ENCODE assay signal across 13 cellular contexts in the genomic region with DNA sequence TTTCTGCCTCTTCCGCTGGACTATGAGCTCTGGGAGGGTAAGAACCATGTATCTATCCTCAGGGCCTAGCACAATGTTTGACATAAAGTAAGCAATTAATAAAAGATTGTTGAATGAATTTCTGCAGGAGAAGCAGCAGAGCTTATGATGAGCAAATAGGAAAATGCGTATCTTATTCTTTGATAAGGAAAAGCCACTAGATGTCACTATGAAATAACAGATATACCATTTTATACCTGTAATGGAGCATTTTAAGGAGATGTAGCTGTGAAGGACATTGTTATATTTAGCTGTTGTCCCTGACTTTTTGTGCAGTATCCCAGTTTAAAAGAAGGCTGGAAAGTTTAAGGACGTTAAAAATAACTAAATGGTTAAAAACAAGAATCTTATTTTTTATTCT.
DNase-seq lines count a peak whose midpoint lies in the region; ATAC-seq, FAIRE-seq and TF ChIP-seq lines count a peak whose summit lies in the region.
"Had no signal": no experiment of that assay in that cellular context is flagged by ENCODE, and none has a peak within 500 bp of the region (broad histone marks: within the 10 kb centered on the region; RNA-seq: fewer than 3 reads in every experiment).

No MANE protein-coding gene starts in this region.

- dilution Hi-C loops in endothelial cell of umbilical vein (cut with MboI; ENCODE audit: extremely low pct_ligation_motif_present, low sequenced_read_pairs) = no loop called here

- no peak overlapping the region for H2AFZ ChIP-seq in endothelial cell of umbilical vein (ENCODE audit: low read depth, low read length)

- TF ChIP-seq POLR2A in endothelial cell of umbilical vein (IDR thresholded peaks at IDR 0.05; ENCODE audit: low read depth, low read length) = no peak

- no peak for DNase-seq in GM18507 (ENCODE audit: extremely low spot score, insufficient read length, low read depth)
- peak; percentile 22 for DNase-seq in NCI-H748 (lab: John Stamatoyannopoulos, UW; ENCODE audit: unreplicated experiment)
- DNase-seq in endothelial cell of umbilical vein (ENCODE audit: low read depth, low spot score) = peak; percentile 6
- DNase-seq in hepatic stellate cell (ENCODE audit: low spot score) = no peak
- DNase-seq in ecto neural progenitor cell (ENCODE audit: low spot score) = no peak
- DNase-seq: activated T-cell treated with anti-CD3 and anti-CD28 coated beads for 4 hours, NCI-H1417 treated with DMSO at 0.1 percent for 48 hours, sigmoid colon, WERI-Rb-1 had no signal

- intact Hi-C loops in endothelial cell of umbilical vein (cut with micrococcal nuclease) = loop anchor here (2.0 kb wide), 1 partner anchor 1035 kb away; no protein-coding TSS in a partner anchor

- POLR2A ChIA-PET in endothelial cell of umbilical vein (lab: Charles Lee) = no interaction called here

- H3K9ac ChIP-seq in endothelial cell of umbilical vein (replicated peaks; ENCODE audit: extremely low read depth, insufficient read depth, low read length) = no peak overlapping the region

- CTCF ChIA-PET in endothelial cell of umbilical vein (lab: Charles Lee) = interaction anchor here (1.0 to 1.3 kb wide), 12 partner anchors 13 to 1508 kb away, joined by 3 to 13 read pairs (median 5); no protein-coding TSS in a partner anchor

- ATAC-seq in GM21528 (IDR thresholded peaks at IDR 0.05; ENCODE audit: low FRiP score, unreplicated experiment) (no peak), GM18498 (IDR thresholded peaks at IDR 0.05; ENCODE audit: unreplicated experiment) (no peak)

- H3K4me2 ChIP-seq in endothelial cell of umbilical vein (ENCODE audit: insufficient read depth, low read length) = no peak overlapping the region

- TF ChIP-seq CTCF in endothelial cell of umbilical vein (IDR thresholded peaks at IDR 0.05; ENCODE audit: extremely low read depth in 1 of 2, insufficient read depth in 1 of 2, low read depth in 1 of 2, low read length in 2 of 2) = no peak

- H3K4me1 ChIP-seq in endothelial cell of umbilical vein (ENCODE audit: control insufficient read depth, extremely low read depth, insufficient read depth, low read length) = no peaks in the 10 kb centered on the region
- H3K4me1 ChIP-seq: sigmoid colon had no signal

- no peak overlapping the region for H3K27ac ChIP-seq in endothelial cell of umbilical vein (ENCODE audit: insufficient read depth, low read depth, low read length)
- H3K27ac ChIP-seq: epithelial cell of prostate, sigmoid colon, WERI-Rb-1 had no signal

- no peaks in the 10 kb centered on the region for H3K79me2 ChIP-seq in endothelial cell of umbilical vein (ENCODE audit: control insufficient read depth, insufficient read depth, low read length)

- FAIRE-seq in A204.1 (lab: Jason Lieb, UNC) = peak; percentile 80
- FAIRE-seq in GM18507 (lab: Jason Lieb, UNC) = peak; percentile 56
- FAIRE-seq in endothelial cell of umbilical vein (lab: Jason Lieb, UNC) = peak; percentile 62

- H3K4me3 ChIP-seq in endothelial cell of umbilical vein (replicated peaks in 1 of 3; ENCODE audit: insufficient read depth in 1 of 3, low read depth in 1 of 3, low read length in 3 of 3) = no peak overlapping the region
- H3K4me3 ChIP-seq: sigmoid colon had no signal

- no peaks in the 10 kb centered on the region for H3K27me3 ChIP-seq in endothelial cell of umbilical vein (ENCODE audit: control insufficient read depth in 2 of 2, insufficient read depth in 2 of 2, low read length in 2 of 2)
- H3K27me3 ChIP-seq: sigmoid colon had no signal

- H3K9me3 ChIP-seq in endothelial cell of umbilical vein (replicated peaks; ENCODE audit: control insufficient read depth, insufficient read depth, low read length) = no peaks in the 10 kb centered on the region
- H3K9me3 ChIP-seq: sigmoid colon had no signal

- H3K36me3 ChIP-seq in endothelial cell of umbilical vein (ENCODE audit: control insufficient read depth in 2 of 2, extremely low read depth in 1 of 2, insufficient read depth in 2 of 2, low read length in 2 of 2) = no peaks in the 10 kb centered on the region
- H3K36me3 ChIP-seq: sigmoid colon, WERI-Rb-1 had no signal

- BruUV-seq in endothelial cell of umbilical vein (replicated peaks; lab: Mats Ljungman, UMichigan) = no TSS peak

- no peaks in the 10 kb centered on the region for H4K20me1 ChIP-seq in endothelial cell of umbilical vein (replicated peaks; ENCODE audit: control insufficient read depth, extremely low read depth, insufficient read depth, low read length)

- no peaks in the 10 kb centered on the region for H3K9me1 ChIP-seq in endothelial cell of umbilical vein (replicated peaks; ENCODE audit: control insufficient read depth, extremely low read depth, insufficient read depth, low read length)

TF ChIP-seq in endothelial cell of umbilical vein, 7 proteins besides CTCF, POLR2A, EP300 and RAD21:
- TF ChIP-seq POLR2AphosphoS5 (IDR thresholded peaks at IDR 0.05; ENCODE audit: insufficient read depth, low read depth, low read length) (no peak), GATA2 (IDR thresholded peaks at IDR 0.05; ENCODE audit: insufficient read depth, insufficient read length, low read depth, low read length) (no peak), EZH2 (IDR thresholded peaks at IDR 0.05; ENCODE audit: borderline replicate concordance, low read depth, low read length, severe bottlenecking) (no peak), MAX (IDR thresholded peaks at IDR 0.05; ENCODE audit: insufficient read depth, insufficient read length) (no peak), FOS (IDR thresholded peaks at IDR 0.05; ENCODE audit: borderline replicate concordance, insufficient read depth, low read length) (no peak), JUN (IDR thresholded peaks at IDR 0.05; ENCODE audit: borderline replicate concordance, insufficient read depth, insufficient read length, low read depth) (no peak), MYC (IDR thresholded peaks at IDR 0.05; ENCODE audit: low read depth, low read length) (no peak)

Comparison
In these comparisons a context has a peak if more than half of its experiments do, and no peak if none do; other contexts are left out.
1. DNase-seq: peak in NCI-H748 (single experiment) and endothelial cell of umbilical vein (single experiment); none in GM18507 (single experiment), hepatic stellate cell (single experiment) and ecto neural progenitor cell (single experiment).